ENCODE assay signal across 1 cellular context in the genomic region with DNA sequence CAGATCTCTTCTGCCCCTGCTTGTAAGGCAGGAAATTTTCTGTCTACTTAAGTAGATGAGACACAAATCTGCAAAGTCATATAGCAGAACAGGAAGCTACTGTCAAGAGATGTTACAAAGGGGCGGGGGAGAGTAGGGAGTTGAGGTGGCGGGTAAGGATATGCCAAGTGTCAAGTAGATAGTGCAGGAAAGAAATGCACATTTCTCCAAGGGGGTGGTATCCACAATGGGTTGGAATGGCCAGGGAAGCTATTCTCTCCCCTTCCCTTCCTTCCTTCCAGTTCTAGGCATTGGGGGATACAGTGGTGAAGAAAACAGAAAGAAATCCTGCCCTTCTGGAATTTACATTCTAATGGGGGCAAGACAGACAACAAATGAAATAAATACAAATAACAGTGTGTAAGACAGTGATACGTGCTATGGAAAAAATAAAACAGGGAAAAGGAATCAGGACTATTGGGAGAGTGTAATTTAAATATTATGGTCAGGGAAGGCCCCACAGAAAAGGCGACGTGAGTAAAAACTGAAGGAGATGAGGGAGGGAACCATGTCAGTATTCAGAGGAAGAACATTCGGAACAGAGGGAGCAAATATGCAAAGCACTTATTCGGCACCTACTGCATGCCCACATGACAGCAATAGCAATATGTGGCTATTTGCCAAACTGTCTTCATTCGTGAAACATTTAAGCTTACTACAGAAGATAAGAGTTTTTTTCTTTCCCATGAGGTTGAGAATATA.
TF ChIP-seq lines count a peak whose summit lies in the region.

No MANE protein-coding gene starts in this region.

TF ChIP-seq in HepG2, 621 proteins besides CTCF, POLR2A, EP300 and RAD21 (continued from another document):
- peak; percentile 93 for TF ChIP-seq ZKSCAN8 (CRISPR knock-in tag; IDR thresholded peaks at IDR 0.05; ENCODE audit: borderline replicate concordance)
